8 cellular contexts compared by ENCODE assay signal in the genomic region with DNA sequence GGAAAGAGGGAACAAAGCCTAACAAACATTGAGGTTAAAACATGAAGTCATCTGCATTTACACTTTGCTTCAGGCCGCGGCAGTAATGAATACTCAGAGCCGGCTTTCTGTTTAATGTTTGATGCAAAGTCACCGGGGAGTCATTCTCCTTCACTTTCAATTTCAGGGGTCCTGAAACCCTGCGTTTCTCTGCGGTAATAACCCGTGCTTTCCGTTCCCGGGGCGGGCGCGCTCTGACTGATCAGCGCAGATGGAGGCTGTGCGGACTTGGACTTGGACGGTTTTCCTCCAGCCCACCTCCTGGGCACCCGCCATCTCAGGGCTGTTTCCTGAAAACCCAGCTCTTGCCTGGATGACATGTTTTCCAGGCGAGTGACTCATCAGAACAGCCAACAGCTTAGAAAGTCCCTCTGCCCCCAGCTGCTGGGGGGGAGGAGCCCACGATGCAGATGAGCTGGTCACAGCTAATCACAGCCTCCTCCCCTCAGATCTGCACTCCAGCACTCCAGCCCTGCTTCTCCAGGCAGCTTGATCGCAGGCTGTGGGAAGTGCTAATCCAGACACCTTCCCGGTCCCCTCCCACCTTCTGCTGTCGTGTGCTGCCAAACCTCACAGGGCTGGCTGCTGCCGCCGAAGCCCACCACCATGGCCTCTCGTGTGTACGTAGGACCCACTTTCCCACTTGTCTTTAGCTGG.
DNase-seq lines count a peak whose midpoint lies in the region; ATAC-seq and TF ChIP-seq lines count a peak whose summit lies in the region.

No MANE protein-coding gene starts in this region.

- peaks cover 63% of the 10 kb centered on the region for H3K4me1 Mint-ChIP-seq in activated CD8-positive, alpha-beta T cell treated with anti-CD3 and anti-CD28 coated beads, Interleukin-2, amount 10 ng/mL, durations not matched to agents 7 days and 5 days (ENCODE audit: low read depth)

- peak overlapping the region; percentile 96 for H3K27ac Mint-ChIP-seq in activated CD8-positive, alpha-beta T cell treated with anti-CD3 and anti-CD28 coated beads, Interleukin-2, amount 10 ng/mL, durations not matched to agents 7 days and 5 days

- POLR2A ChIA-PET in activated CD8-positive, alpha-beta T cell treated with anti-CD3 and anti-CD28 coated beads, Interleukin-2, amount 10 ng/mL, durations not matched to agents 7 days and 5 days (lab: Charles Lee), result interaction anchor here (0.9 to 2.2 kb wide), 18 partner anchors 9 to 378 kb away, joined by 3 to 20 read pairs (median 6); no protein-coding TSS in a partner anchor

- H3K9me3 ChIP-seq in BE2C (no peaks in the 10 kb centered on the region), lower lobe of right lung (no peaks in the 10 kb centered on the region)

- H3K36me3 ChIP-seq in BE2C (no peaks in the 10 kb centered on the region), lower lobe of right lung (peaks cover 9% of the 10 kb centered on the region)

- TF ChIP-seq CTCF in BE2C (IDR thresholded peaks at IDR 0.05; ENCODE audit: low read depth, low read length) (no peak), lower lobe of right lung (IDR thresholded peaks at IDR 0.05) (no peak)

- H3K36me3 Mint-ChIP-seq in activated CD8-positive, alpha-beta T cell treated with anti-CD3 and anti-CD28 coated beads, Interleukin-2, amount 10 ng/mL, durations not matched to agents 7 days and 5 days (ENCODE audit: low read depth), result peaks cover 50% of the 10 kb centered on the region

- peak overlapping the region; percentile 83 for H3K4me3 Mint-ChIP-seq in activated CD8-positive, alpha-beta T cell treated with anti-CD3 and anti-CD28 coated beads, Interleukin-2, amount 10 ng/mL, durations not matched to agents 7 days and 5 days

- H3K4me1 ChIP-seq in BE2C (peaks cover 28% of the 10 kb centered on the region), lower lobe of right lung (peaks cover 21% of the 10 kb centered on the region)

- CTCF ChIA-PET in activated CD8-positive, alpha-beta T cell treated with anti-CD3 and anti-CD28 coated beads, Interleukin-2, amount 10 ng/mL, durations not matched to agents 7 days and 5 days (lab: Charles Lee), result interaction anchor here (0.6 to 2.3 kb wide), 17 partner anchors 9 to 183 kb away, joined by 3 to 15 read pairs (median 4); no protein-coding TSS in a partner anchor

- intact Hi-C loops in lower lobe of right lung (cut with DNase I), result no loop called here

- H3K9me3 Mint-ChIP-seq in activated CD8-positive, alpha-beta T cell treated with anti-CD3 and anti-CD28 coated beads, Interleukin-2, amount 10 ng/mL, durations not matched to agents 7 days and 5 days (ENCODE audit: insufficient read depth), result no peaks in the 10 kb centered on the region

- peak overlapping the region; percentile 40 for H3K4me3 ChIP-seq in BE2C (ENCODE audit: low read depth, low read length)
- peak overlapping the region; percentile 52 for H3K4me3 ChIP-seq in lower lobe of right lung

- peak; percentile 96 for DNase-seq in BE2C
- DNase-seq in NCI-H526 (lab: John Stamatoyannopoulos, UW), result peak; percentile 91 to 92
- peak; percentile 88 for DNase-seq in activated CD8-positive, alpha-beta T cell treated with anti-CD3 and anti-CD28 coated beads, Interleukin-2, amount 10 ng/mL, durations not matched to agents 7 days and 5 days
- peak; percentile 46 for DNase-seq in effector CD8-positive, alpha-beta T cell (lab: John Stamatoyannopoulos, UW)
- peak; percentile 81 for DNase-seq in lower lobe of right lung
- peak; percentile 77 to 87 for DNase-seq in stimulated activated CD4-positive, alpha-beta T cell treated with anti-CD3 and anti-CD28 coated beads, Interleukin-4, amount 100 ng/mL, for 4 hours

- H3K27me3 ChIP-seq in BE2C (no peaks in the 10 kb centered on the region), lower lobe of right lung (ENCODE audit: low read depth) (no peaks in the 10 kb centered on the region)

- no peaks in the 10 kb centered on the region for H3K27me3 Mint-ChIP-seq in activated CD8-positive, alpha-beta T cell treated with anti-CD3 and anti-CD28 coated beads, Interleukin-2, amount 10 ng/mL, durations not matched to agents 7 days and 5 days (ENCODE audit: low read depth)

- peak overlapping the region; percentile 78 for H3K27ac ChIP-seq in lower lobe of right lung

- ATAC-seq in GM19324 (IDR thresholded peaks at IDR 0.05; ENCODE audit: low FRiP score, unreplicated experiment) (peak; percentile 82), HG03457 (IDR thresholded peaks at IDR 0.05; ENCODE audit: unreplicated experiment) (peak; percentile 69), lower lobe of right lung (peak; percentile 96)
- peak; percentile 89 for ATAC-seq in activated CD8-positive, alpha-beta T cell treated with anti-CD3 and anti-CD28 coated beads, Interleukin-2, amount 10 ng/mL, durations not matched to agents 7 days and 5 days

Comparison
In these comparisons a context has a peak if more than half of its experiments do, and no peak if none do; other contexts are left out.
1. Peak in every context shown above with its lines: DNase-seq, ATAC-seq, H3K4me3 ChIP-seq and H3K27ac ChIP-seq.
2. DNase-seq: peak in every context shown above with its lines; median percentile 96 in BE2C; 92 in NCI-H526; 88 in activated CD8-positive, alpha-beta T cell treated with anti-CD3 and anti-CD28 coated beads, Interleukin-2, amount 10 ng/mL, durations not matched to agents 7 days and 5 days; 82 in stimulated activated CD4-positive, alpha-beta T cell treated with anti-CD3 and anti-CD28 coated beads, Interleukin-4, amount 100 ng/mL, for 4 hours; 81 in lower lobe of right lung; 46 in effector CD8-positive, alpha-beta T cell.